Comparison of ENCODE assay signal across 23 cellular contexts in genomic region chr7:101644879-101645278, GRCh38. TPM values are rescaled to one million over a fixed set of nuclear protein-coding genes. Genes with fewer than 3 reads are reported as not detected.
A peak's percentile ranks its signal among the peaks of the same experiment; 100 is the strongest.
DNase-seq lines count a peak whose midpoint lies in the region; ATAC-seq, FAIRE-seq and TF ChIP-seq lines count a peak whose summit lies in the region.
"Had no signal": no experiment of that assay in that cellular context is flagged by ENCODE, and none has a peak within 500 bp of the region (broad histone marks: within the 10 kb centered on the region; RNA-seq: fewer than 3 reads in every experiment).

No MANE protein-coding gene starts in this region.

- H3K9ac ChIP-seq in PC-3 (ENCODE audit: low read length) = no peak overlapping the region
- no peak overlapping the region for H3K9ac ChIP-seq in HepG2 (ENCODE audit: insufficient read depth, low read depth, low read length)
- H3K9ac ChIP-seq: GM23248, KMS-11 had no signal

- H3K9me2 ChIP-seq in PC-3 (replicated peaks; ENCODE audit: low read length) = no peaks in the 10 kb centered on the region

- H2AFZ ChIP-seq in PC-3 (ENCODE audit: low read length) (peak overlapping the region; percentile 62), HepG2 (ENCODE audit: low read length) (no peak overlapping the region)
- H2AFZ ChIP-seq: GM23248 had no signal

- ATAC-seq in PC-3 (peak; percentile 95), HepG2 (no peak), gastrocnemius medialis (peak; percentile 67 to 82), GM21390 (IDR thresholded peaks at IDR 0.05; ENCODE audit: unreplicated experiment) (no peak), HG03025 (IDR thresholded peaks at IDR 0.05; ENCODE audit: low FRiP score, unreplicated experiment) (no peak)
- ATAC-seq: activated T-cell treated with anti-CD3 and anti-CD28 coated beads, Interleukin-2, amount 50 U/mL, for 4 hours had no signal

- H3K4me2 ChIP-seq in PC-3 (ENCODE audit: low read length) = peak overlapping the region; percentile 64
- H3K4me2 ChIP-seq in HepG2 (ENCODE audit: low read depth, low read length) = peak overlapping the region; percentile 9
- H3K4me2 ChIP-seq: KMS-11 had no signal

- no peaks in the 10 kb centered on the region for H4K20me1 ChIP-seq in PC-3 (ENCODE audit: low read length)
- no peaks in the 10 kb centered on the region for H4K20me1 ChIP-seq in HepG2 (ENCODE audit: insufficient read depth, low read length)

- H3K4me1 Mint-ChIP-seq in Calu3 (ENCODE audit: low read depth, unreplicated experiment) = no peaks in the 10 kb centered on the region

- CTCF ChIA-PET in Calu3 (lab: Charles Lee) = no interaction called here
- CTCF ChIA-PET in PC-3 (lab: Charles Lee) = interaction anchor here (0.5 kb wide), 1 partner anchor 501 kb away, joined by 9 read pairs; no protein-coding TSS in a partner anchor
- CTCF ChIA-PET in HepG2 (lab: Yijun Ruan, JAX; ENCODE audit: low intra/inter-chr PET ratio, low total read pairs) = no interaction called here

- H3K9me3 ChIP-seq in PC-3 (ENCODE audit: low read length) (no peaks in the 10 kb centered on the region), HepG2 (ENCODE audit: low read length) (no peaks in the 10 kb centered on the region), gastrocnemius medialis (no peaks in the 10 kb centered on the region)

- H3K79me2 ChIP-seq in PC-3 (ENCODE audit: low read length) (no peaks in the 10 kb centered on the region), HepG2 (ENCODE audit: insufficient read depth, low read length) (no peaks in the 10 kb centered on the region)

- H3K4me3 Mint-ChIP-seq in Calu3 (ENCODE audit: low read depth, unreplicated experiment) = peak overlapping the region; percentile 26
- H3K4me3 Mint-ChIP-seq: activated T-cell treated with anti-CD3 and anti-CD28 coated beads, Interleukin-2, amount 50 U/mL, for 4 hours; nephron progenitor cell had no signal

- H3K27me3 ChIP-seq in PC-3 (ENCODE audit: low read length) (no peaks in the 10 kb centered on the region), HepG2 (ENCODE audit: control insufficient read depth in 1 of 2, insufficient read depth in 2 of 2, low read length in 2 of 2) (peaks cover 0 to 15% of the 10 kb centered on the region in 2 experiments; a peak in 4 of 5 replicates), gastrocnemius medialis (no peaks in the 10 kb centered on the region)

- no peak for TF ChIP-seq RAD21 in HepG2 (CRISPR knock-in tag; IDR thresholded peaks at IDR 0.05)

- TF ChIP-seq CTCF in Calu3 (IDR thresholded peaks at IDR 0.05; ENCODE audit: unreplicated experiment) (no peak), PC-3 (conservative IDR thresholded peaks at IDR 0.05; ENCODE audit: low read depth, low read length) (no peak), HepG2 (CRISPR knock-in tag; IDR thresholded peaks at IDR 0.05) (no peak), gastrocnemius medialis (IDR thresholded peaks at IDR 0.05 in 4 of 5, conservative IDR thresholded peaks at IDR 0.05 in 1 of 5) (no peak)

- H3K27ac ChIP-seq in PC-3 (ENCODE audit: low read length) (no peak overlapping the region), HepG2 (ENCODE audit: extremely low read length, insufficient read depth, low read length) (no peak overlapping the region), gastrocnemius medialis (peak overlapping the region in 2 of 4 donors; percentile 34 to 37)
- H3K27ac ChIP-seq: GM23248, KMS-11 had no signal

- no peaks in the 10 kb centered on the region for H3K9me3 Mint-ChIP-seq in Calu3 (ENCODE audit: low read depth, unreplicated experiment)
- H3K9me3 Mint-ChIP-seq: activated T-cell treated with anti-CD3 and anti-CD28 coated beads, Interleukin-2, amount 50 U/mL, for 4 hours; nephron progenitor cell had no signal

- intact Hi-C loops in Calu3 (cut with micrococcal nuclease; ENCODE audit: unreplicated experiment) = no loop called here
- intact Hi-C loops in PC-3 (cut with micrococcal nuclease) = no loop called here
- intact Hi-C loops in HepG2 (cut with micrococcal nuclease; ENCODE audit: unreplicated experiment) = no loop called here
- intact Hi-C loops in gastrocnemius medialis (cut with DNase I; ENCODE audit: low total_unique reads) = no loop called here

- H3F3A ChIP-seq in PC-3 (ENCODE audit: low read length, unreplicated experiment) = no peaks in the 10 kb centered on the region

- WGBS in HepG2 (ENCODE audit: low lambda C conversion rate) = 0% methylated on average over 6 of the region's 18 CpGs

- no peak for DNase-seq in Calu3
- DNase-seq in PC-3 = peak; percentile 52
- DNase-seq in HepG2 (ENCODE audit: low spot score) = peak; percentile 40
- DNase-seq in gastrocnemius medialis = no peak
- DNase-seq in OCI-M1 (lab: John Stamatoyannopoulos, UW) = no peak
- DNase-seq in H4 (ENCODE audit: low spot score) = no peak
- DNase-seq: activated CD4-positive, CD25-positive, alpha-beta regulatory T cell treated with anti-CD3 and anti-CD28 coated beads, Interleukin-2, amount 50 U/mL, for 72 hours; activated naive CD4-positive, alpha-beta T cell treated with Interleukin-2 at 50 U/mL for 16 hours; activated T-cell treated with anti-CD3 and anti-CD28 coated beads, Interleukin-2, amount 50 U/mL, for 4 hours; central memory CD4-positive, alpha-beta T cell; GM23248; kidney glomerular epithelial cell; NCI-H1092; NCI-H524; nephron progenitor cell; stimulated activated CD4-positive, alpha-beta T cell treated with anti-CD3 and anti-CD28 coated beads, Interleukin-12 subunit alpha, Interleukin-12 subunit beta, amount 100 ng/mL, for 4 hours had no signal

- no peak for TF ChIP-seq EP300 in HepG2 (IDR thresholded peaks at IDR 0.05; ENCODE audit: low read depth in 2 of 2, low read length in 2 of 2)
- no peak for TF ChIP-seq EP300 in HepG2 (CRISPR knock-in tag; IDR thresholded peaks at IDR 0.05; ENCODE audit: borderline replicate concordance)

- TF ChIP-seq POLR2A in HepG2 (IDR thresholded peaks at IDR 0.05; ENCODE audit: insufficient read depth in 1 of 2, low read depth in 2 of 2, low read length in 2 of 2) (no peak), gastrocnemius medialis (IDR thresholded peaks at IDR 0.05) (no peak)

- H3K4me3 ChIP-seq in PC-3 (ENCODE audit: low read length) (peak overlapping the region; percentile 31), HepG2 (replicated peaks in 1 of 3; ENCODE audit: insufficient read depth in 1 of 3, low read depth in 2 of 3, low read length in 3 of 3) (no peak overlapping the region; a peak in 1 of 6 replicates), gastrocnemius medialis (peak overlapping the region in 2 of 4 donors; percentile 35 to 43)
- H3K4me3 ChIP-seq: GM23248 had no signal

- H3K27ac Mint-ChIP-seq in Calu3 (ENCODE audit: unreplicated experiment) = no peak overlapping the region
- H3K27ac Mint-ChIP-seq: nephron progenitor cell had no signal

- POLR2A ChIA-PET in PC-3 (lab: Charles Lee; ENCODE audit: unreplicated experiment) (no interaction called here), HepG2 (lab: Yijun Ruan, JAX) (no interaction called here)

- no peaks in the 10 kb centered on the region for H3K36me3 Mint-ChIP-seq in Calu3 (ENCODE audit: insufficient read depth, unreplicated experiment)

- in situ Hi-C loops in HepG2 (cut with HindIII; ENCODE audit: extremely low pct_ligation_motif_present, low pct_unique_long_range_greater_than_20kb) (no loop called here), gastrocnemius medialis (cut with MboI; ENCODE audit: low sequenced_read_pairs in 4 of 4) (no loop called here)

- peaks cover 11% of the 10 kb centered on the region for H3K27me3 Mint-ChIP-seq in Calu3 (ENCODE audit: unreplicated experiment)

- BruUV-seq in Calu3 (replicated peaks; lab: Mats Ljungman, UMichigan) (no TSS peak), PC-3 (replicated peaks; lab: Mats Ljungman, UMichigan) (no TSS peak), HepG2 (replicated peaks; lab: Mats Ljungman, UMichigan) (no TSS peak)

- no peaks in the 10 kb centered on the region for H3K36me3 ChIP-seq in PC-3 (ENCODE audit: low read depth, low read length)
- no peaks in the 10 kb centered on the region for H3K36me3 ChIP-seq in HepG2 (replicated peaks in 1 of 2; ENCODE audit: control insufficient read depth in 1 of 2, insufficient read depth in 2 of 2, low read length in 2 of 2)
- H3K36me3 ChIP-seq in gastrocnemius medialis = no peaks in the 10 kb centered on the region

- FAIRE-seq in HepG2 (lab: Jason Lieb, UNC) = no peak
- FAIRE-seq: GM12891, GM19239 had no signal

- H3K4me1 ChIP-seq in PC-3 (ENCODE audit: insufficient read depth, low read length) (peaks cover 7% of the 10 kb centered on the region; the same call in 1 of the 2 replicates), HepG2 (ENCODE audit: insufficient read depth, low read length) (peaks cover 9% of the 10 kb centered on the region; the same call in 1 of the 2 replicates), gastrocnemius medialis (peaks cover 3 to 13% of the 10 kb centered on the region in 2 donors)

TF ChIP-seq in HepG2, 621 proteins besides CTCF, POLR2A, EP300 and RAD21 (continues in another document):
- TF ChIP-seq ZNF563 (CRISPR knock-in tag; IDR thresholded peaks at IDR 0.05) (no peak), ZEB1 (IDR thresholded peaks at IDR 0.05; ENCODE audit: insufficient replicate concordance, low read depth) (no peak)

RNA-seq across cellular contexts. Expression of gene MYL10, which starts 15.8 kb away (rescaled TPM):
- total RNA-seq in Calu3 (2022) (not detected in 2 replicates), PC-3 (2014; rRNA removed) (0.69 TPM in 1 of 2 replicates, not detected in the other), HepG2 (2016; rRNA removed; fragmentation: Illumina TruSeq; extraction: Trizol) (not detected in 2 replicates), gastrocnemius medialis (1 to 10 TPM in 1 of 4 donors, not detected in 3; 6.3 TPM)
- total RNA-seq in HepG2 (2016; cell fraction: cytosol; rRNA removed; fragmentation: Illumina TruSeq; extraction: Trizol; ENCODE audit: low read depth) = not detected in 2 replicates
- total RNA-seq in HepG2 (2016; cell fraction: insoluble cytoplasmic fraction; rRNA removed; fragmentation: Illumina TruSeq; extraction: Trizol) = not detected in 2 replicates
- total RNA-seq in HepG2 (2016; cell fraction: membrane; rRNA removed; fragmentation: Illumina TruSeq; extraction: Trizol) = not detected in 2 replicates
- not detected in 2 replicates for total RNA-seq in HepG2 (2016; cell fraction: nucleus; rRNA removed; fragmentation: Illumina TruSeq; extraction: Trizol)
- 0.16 TPM in 1 of 2 replicates, not detected in the other for polyA plus RNA-seq in HepG2 (2011; rRNA removed)
- not detected in 2 replicates for polyA plus RNA-seq in HepG2 (2011; cell fraction: cytosol; rRNA removed)
- not detected in 2 replicates for polyA plus RNA-seq in HepG2 (2011; cell fraction: nucleus; rRNA removed)
- polyA plus RNA-seq in HepG2 (2012) = not detected in 2 replicates
- not detected in 2 replicates for polyA plus RNA-seq in HepG2 (2016; cell fraction: cytosol; fragmentation: Illumina TruSeq; extraction: Trizol; ENCODE audit: low read depth)
- polyA plus RNA-seq in HepG2 (2016; cell fraction: insoluble cytoplasmic fraction; fragmentation: Illumina TruSeq; extraction: Trizol; ENCODE audit: low read depth) = not detected in 2 replicates
- not detected in 2 replicates for polyA plus RNA-seq in HepG2 (2016; cell fraction: membrane; fragmentation: Illumina TruSeq; extraction: Trizol; ENCODE audit: low read depth)
- not detected in 2 replicates for polyA plus RNA-seq in HepG2 (2016; cell fraction: nucleus; fragmentation: Illumina TruSeq; extraction: Trizol; ENCODE audit: insufficient read depth, low read depth)
- polyA minus RNA-seq in HepG2 (2011; rRNA and poly(A)+ RNA removed; ENCODE audit: low replicate concordance) = not detected in 2 replicates
- not detected in 2 replicates for polyA minus RNA-seq in HepG2 (2011; cell fraction: cytosol; rRNA and poly(A)+ RNA removed)
- polyA minus RNA-seq in HepG2 (2011; cell fraction: nucleus; rRNA and poly(A)+ RNA removed) = not detected in 2 replicates
- not detected in 2 replicates for total RNA-seq in H4 (2014; rRNA removed; shearing (Covaris generic))
- total RNA-seq: activated T-cell treated with anti-CD3 and anti-CD28 coated beads, Interleukin-2, amount 50 U/mL, for 4 hours; GM23248 had no signal
- polyA plus RNA-seq: AG04450, esophagus, GM23248 had no signal

Comparison
In these comparisons a context has a peak if more than half of its experiments do, and no peak if none do; other contexts are left out.
1. DNase-seq: peak in PC-3 (single experiment) and HepG2 (single experiment); none in Calu3 (single experiment), gastrocnemius medialis (0 of 2), OCI-M1 (single experiment) and H4 (single experiment).
2. ATAC-seq: peak in PC-3 (single experiment) and gastrocnemius medialis (2 of 2); none in HepG2 (single experiment), GM21390 (single experiment) and HG03025 (single experiment).